In the genomic region with DNA sequence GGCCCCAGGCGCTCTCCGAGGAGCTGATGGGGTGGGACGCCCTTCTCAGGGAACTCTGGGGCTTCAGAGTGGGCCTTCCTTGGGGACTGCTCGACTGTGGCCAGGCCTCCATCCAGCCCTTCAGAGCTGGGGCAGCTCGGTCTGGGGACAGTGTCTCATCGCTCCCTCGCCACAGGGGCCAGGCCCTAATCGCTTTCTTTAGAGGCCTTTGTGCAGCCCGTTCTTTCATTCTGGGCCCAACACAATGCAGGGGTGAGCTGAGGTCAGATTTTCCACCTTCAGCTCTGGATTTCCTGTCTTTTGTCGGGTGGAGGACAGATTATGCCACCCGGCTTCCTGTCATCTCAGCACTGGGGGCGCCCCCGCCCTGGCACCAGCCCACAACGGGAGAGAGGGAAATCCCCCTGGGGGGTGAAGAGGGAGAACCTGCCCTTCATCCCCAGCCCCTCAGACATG, we compare ENCODE assay signal across 8 cellular contexts. TPM values are rescaled to one million over a fixed set of nuclear protein-coding genes. Genes with fewer than 3 reads are reported as not detected.
DNase-seq lines count a peak whose midpoint lies in the region; ATAC-seq and TF ChIP-seq lines count a peak whose summit lies in the region.

No MANE protein-coding gene starts in this region.

- peaks cover 19% of the 10 kb centered on the region for H3K4me1 Mint-ChIP-seq in T-helper 17 cell
- peaks cover 53% of the 10 kb centered on the region for H3K4me1 Mint-ChIP-seq in activated T-cell treated with anti-CD3 and anti-CD28 coated beads, Interleukin-2, amount 50 U/mL, for 24 hours (ENCODE audit: low read depth)
- peaks cover 27 to 47% (median 40%) of the 10 kb centered on the region in 4 donors for H3K4me1 Mint-ChIP-seq in naive thymus-derived CD8-positive, alpha-beta T cell
- peaks cover 12% of the 10 kb centered on the region for H3K4me1 Mint-ChIP-seq in stimulated activated memory B cell treated with anti-CD40 and anti-IgM and Interleukin-4, amounts not matched to agents 10 μg/mL and 1 μg/mL and 100 μg/mL, for 72 hours

- peak overlapping the region; percentile 41 for H3K27ac Mint-ChIP-seq in T-helper 17 cell
- peak overlapping the region; percentile 77 for H3K27ac Mint-ChIP-seq in activated T-cell treated with anti-CD3 and anti-CD28 coated beads, Interleukin-2, amount 50 U/mL, for 24 hours
- H3K27ac Mint-ChIP-seq in naive thymus-derived CD8-positive, alpha-beta T cell: peak overlapping the region; percentile 53 to 92 (median 84)
- no peak overlapping the region for H3K27ac Mint-ChIP-seq in stimulated activated memory B cell treated with anti-CD40 and anti-IgM and Interleukin-4, amounts not matched to agents 10 μg/mL and 1 μg/mL and 100 μg/mL, for 72 hours

- H3K27me3 Mint-ChIP-seq in T-helper 17 cell: no peaks in the 10 kb centered on the region
- no peaks in the 10 kb centered on the region for H3K27me3 Mint-ChIP-seq in activated T-cell treated with anti-CD3 and anti-CD28 coated beads, Interleukin-2, amount 50 U/mL, for 24 hours
- no peaks in the 10 kb centered on the region for H3K27me3 Mint-ChIP-seq in naive thymus-derived CD8-positive, alpha-beta T cell
- peaks cover 4% of the 10 kb centered on the region for H3K27me3 Mint-ChIP-seq in stimulated activated memory B cell treated with anti-CD40 and anti-IgM and Interleukin-4, amounts not matched to agents 10 μg/mL and 1 μg/mL and 100 μg/mL, for 72 hours

- H3K27me3 ChIP-seq in left ventricle myocardium inferior (ENCODE audit: low read depth): no peaks in the 10 kb centered on the region

- H3K4me1 ChIP-seq in left ventricle myocardium inferior: no peaks in the 10 kb centered on the region

- no peak overlapping the region for H3K4me3 ChIP-seq in left ventricle myocardium inferior

- H3K27ac ChIP-seq in left ventricle myocardium inferior (replicated peaks): no peak overlapping the region

- no peak for TF ChIP-seq CTCF in left ventricle myocardium inferior (IDR thresholded peaks at IDR 0.05; ENCODE audit: borderline replicate concordance)

- H3K9me3 Mint-ChIP-seq in activated T-cell treated with anti-CD3 and anti-CD28 coated beads, Interleukin-2, amount 50 U/mL, for 24 hours: no peaks in the 10 kb centered on the region
- peaks cover 0 to 7% (median 0%) of the 10 kb centered on the region in 9 donors for H3K9me3 Mint-ChIP-seq in naive thymus-derived CD8-positive, alpha-beta T cell
- H3K9me3 Mint-ChIP-seq in stimulated activated memory B cell treated with anti-CD40 and anti-IgM and Interleukin-4, amounts not matched to agents 10 μg/mL and 1 μg/mL and 100 μg/mL, for 72 hours: no peaks in the 10 kb centered on the region

- H3K4me3 Mint-ChIP-seq in T-helper 17 cell: peak overlapping the region; percentile 77
- peak overlapping the region; percentile 35 for H3K4me3 Mint-ChIP-seq in activated T-cell treated with anti-CD3 and anti-CD28 coated beads, Interleukin-2, amount 50 U/mL, for 24 hours
- H3K4me3 Mint-ChIP-seq in naive thymus-derived CD8-positive, alpha-beta T cell: peak overlapping the region; percentile 47 to 89 (median 72)
- H3K4me3 Mint-ChIP-seq in stimulated activated memory B cell treated with anti-CD40 and anti-IgM and Interleukin-4, amounts not matched to agents 10 μg/mL and 1 μg/mL and 100 μg/mL, for 72 hours: no peak overlapping the region

- DNase-seq in T-helper 17 cell (no peak), islet precursor cell (no peak), left ventricle myocardium inferior (no peak)
- peak; percentile 66 for DNase-seq in activated T-cell treated with anti-CD3 and anti-CD28 coated beads, Interleukin-2, amount 50 U/mL, for 24 hours
- peak in 7 of 10 donors; percentile 25 to 72 (median 40) for DNase-seq in naive thymus-derived CD8-positive, alpha-beta T cell

- intact Hi-C loops in left ventricle myocardium inferior (cut with micrococcal nuclease): no loop called here

- POLR2A ChIA-PET in naive thymus-derived CD8-positive, alpha-beta T cell (lab: Charles Lee): interaction anchor here (0.9 to 2.9 kb wide), 6 partner anchors 10 to 404 kb away, joined by 3 to 20 read pairs (median 6); a partner anchor contains a TSS

- ATAC-seq in T-helper 17 cell (peak; percentile 64), HG03039 (IDR thresholded peaks at IDR 0.05; ENCODE audit: unreplicated experiment) (no peak), GM21786 (IDR thresholded peaks at IDR 0.05; ENCODE audit: unreplicated experiment) (no peak)
- peak; percentile 82 to 89 for ATAC-seq in naive thymus-derived CD8-positive, alpha-beta T cell
- peak; percentile 65 for ATAC-seq in stimulated activated memory B cell treated with anti-CD40 and anti-IgM and Interleukin-4, amounts not matched to agents 10 μg/mL and 1 μg/mL and 100 μg/mL, for 72 hours

- H3K36me3 Mint-ChIP-seq in T-helper 17 cell (ENCODE audit: low read depth): no peaks in the 10 kb centered on the region
- H3K36me3 Mint-ChIP-seq in activated T-cell treated with anti-CD3 and anti-CD28 coated beads, Interleukin-2, amount 50 U/mL, for 24 hours (ENCODE audit: low read depth): no peaks in the 10 kb centered on the region
- H3K36me3 Mint-ChIP-seq in naive thymus-derived CD8-positive, alpha-beta T cell: no peaks in the 10 kb centered on the region
- no peaks in the 10 kb centered on the region for H3K36me3 Mint-ChIP-seq in stimulated activated memory B cell treated with anti-CD40 and anti-IgM and Interleukin-4, amounts not matched to agents 10 μg/mL and 1 μg/mL and 100 μg/mL, for 72 hours

- no peaks in the 10 kb centered on the region for H3K36me3 ChIP-seq in left ventricle myocardium inferior

- H3K9me3 ChIP-seq in T-helper 17 cell (ENCODE audit: control insufficient read depth, low read length, poor library complexity, severe bottlenecking) (no peaks in the 10 kb centered on the region), left ventricle myocardium inferior (replicated peaks) (peaks cover 6% of the 10 kb centered on the region)

RNA-seq across cellular contexts. Expression of a gene that starts 25.2 kb away (rescaled TPM):
- total RNA-seq in T-helper 17 cell: under 1 TPM in 1 of 2 donors, not detected in 1; 0.37 TPM
- under 1 TPM; 0.16 to 0.58 TPM for total RNA-seq in naive thymus-derived CD8-positive, alpha-beta T cell
- not detected for polyA plus RNA-seq in naive thymus-derived CD8-positive, alpha-beta T cell
- total RNA-seq in left ventricle myocardium inferior: 0.38 TPM

Comparison
In these comparisons a context has a peak if more than half of its experiments do, and no peak if none do; other contexts are left out.
1. ATAC-seq: peak in T-helper 17 cell (single experiment), naive thymus-derived CD8-positive, alpha-beta T cell (2 of 2) and stimulated activated memory B cell treated with anti-CD40 and anti-IgM and Interleukin-4, amounts not matched to agents 10 μg/mL and 1 μg/mL and 100 μg/mL, for 72 hours (single experiment); none in HG03039 (single experiment) and GM21786 (single experiment).
2. DNase-seq: peak in activated T-cell treated with anti-CD3 and anti-CD28 coated beads, Interleukin-2, amount 50 U/mL, for 24 hours (single experiment) and naive thymus-derived CD8-positive, alpha-beta T cell (7 of 10); none in T-helper 17 cell (0 of 3), islet precursor cell (single experiment) and left ventricle myocardium inferior (single experiment).